Comparison of ENCODE assay signal across 8 cellular contexts in genomic region chr19:18340990-18341868, GRCh38. TPM values are rescaled to one million over a fixed set of nuclear protein-coding genes. Genes with fewer than 3 reads are reported as not detected.
A peak's percentile ranks its signal among the peaks of the same experiment; 100 is the strongest.
DNase-seq lines count a peak whose midpoint lies in the region; ATAC-seq, FAIRE-seq and TF ChIP-seq lines count a peak whose summit lies in the region.

No MANE protein-coding gene starts in this region.

- H3K27me3 Mint-ChIP-seq in activated naive CD8-positive, alpha-beta T cell = no peaks in the 10 kb centered on the region

- no peaks in the 10 kb centered on the region for H3K4me1 ChIP-seq in right cardiac atrium (ENCODE audit: control insufficient read depth, insufficient read depth, low read length)

- no peaks in the 10 kb centered on the region for H4K20me1 ChIP-seq in SU-DHL-6 (ENCODE audit: low read depth, low read length)

- no peaks in the 10 kb centered on the region for H3K9me2 ChIP-seq in SU-DHL-6 (replicated peaks; ENCODE audit: insufficient read depth, low read length)

- 1% methylated on average over 18 of the region's 18 CpGs for WGBS in right cardiac atrium

- H3K36me3 Mint-ChIP-seq in activated naive CD8-positive, alpha-beta T cell = no peaks in the 10 kb centered on the region

- FAIRE-seq in RCC 7860 (lab: Jason Lieb, UNC) = no peak

- ATAC-seq in HG03108 (IDR thresholded peaks at IDR 0.05; ENCODE audit: unreplicated experiment) (peak; percentile 42), right cardiac atrium (peak; percentile 60 to 66), HG03139 (IDR thresholded peaks at IDR 0.05; ENCODE audit: unreplicated experiment) (no peak)

- no peaks in the 10 kb centered on the region for H3K9me3 ChIP-seq in SU-DHL-6 (ENCODE audit: insufficient read depth, low read length)
- no peaks in the 10 kb centered on the region for H3K9me3 ChIP-seq in right cardiac atrium (ENCODE audit: control insufficient read depth, low read length)

- peak overlapping the region; percentile 67 for H2AFZ ChIP-seq in SU-DHL-6 (ENCODE audit: low read depth, low read length, severe bottlenecking)

- H3K4me2 ChIP-seq in SU-DHL-6 (ENCODE audit: low read depth, low read length, poor library complexity, severe bottlenecking) = peak overlapping the region; percentile 74

- DNase-seq in GDM1 (lab: John Stamatoyannopoulos, UW) (peak; percentile 43), right cardiac atrium (peak; percentile 63 to 85 (median 80)), retinal pigment epithelial cell (ENCODE audit: low read depth) (no peak), RCC 7860 (ENCODE audit: low spot score) (no peak)

- no peaks in the 10 kb centered on the region for H3K9me3 Mint-ChIP-seq in activated naive CD8-positive, alpha-beta T cell (ENCODE audit: low read depth)

- peak overlapping the region; percentile 95 for H3K27ac Mint-ChIP-seq in activated naive CD8-positive, alpha-beta T cell

- H3K4me3 Mint-ChIP-seq in activated naive CD8-positive, alpha-beta T cell = peak overlapping the region; percentile 84

- H3K4me3 ChIP-seq in SU-DHL-6 (ENCODE audit: insufficient read depth, low read length, poor library complexity, severe bottlenecking) (peak overlapping the region; percentile 89), right cardiac atrium (ENCODE audit: low read length) (peak overlapping the region; percentile 69), retinal pigment epithelial cell (ENCODE audit: low read length) (peak overlapping the region; percentile 73)

- H3K36me3 ChIP-seq in SU-DHL-6 (ENCODE audit: low read length) = no peaks in the 10 kb centered on the region

- H3K4me1 Mint-ChIP-seq in activated naive CD8-positive, alpha-beta T cell (ENCODE audit: low read depth) = peaks cover 13% of the 10 kb centered on the region

- TF ChIP-seq CTCF in SU-DHL-6 (IDR thresholded peaks at IDR 0.05; ENCODE audit: insufficient read depth, low read length, poor library complexity, severe bottlenecking) (no peak), retinal pigment epithelial cell (conservative IDR thresholded peaks at IDR 0.05; ENCODE audit: low read depth, low read length) (peak; percentile 1)

- no peaks in the 10 kb centered on the region for H3K27me3 ChIP-seq in SU-DHL-6 (ENCODE audit: low read length)
- no peaks in the 10 kb centered on the region for H3K27me3 ChIP-seq in right cardiac atrium (ENCODE audit: control insufficient read depth, insufficient read depth)

- H3K79me2 ChIP-seq in SU-DHL-6 (ENCODE audit: insufficient read depth, low read length) = peaks cover 5% of the 10 kb centered on the region; the same call in 1 of the 2 replicates

- peak overlapping the region; percentile 79 for H3K9ac ChIP-seq in SU-DHL-6 (ENCODE audit: low read length)

- H3K27ac ChIP-seq in SU-DHL-6 (ENCODE audit: low read depth, low read length) = peak overlapping the region; percentile 65
- peak overlapping the region; percentile 10 for H3K27ac ChIP-seq in right cardiac atrium (ENCODE audit: low read length)

- H3F3A ChIP-seq in SU-DHL-6 (ENCODE audit: insufficient read depth) = peaks cover 16% of the 10 kb centered on the region

- intact Hi-C loops in right cardiac atrium (cut with DNase I) = loop anchor here in 1 of 4 donors (10.0 kb wide), 1 partner anchor 64 kb away; no protein-coding TSS in a partner anchor

RNA-seq across cellular contexts. Expression of gene PGPEP1, which starts 0.8 kb away (rescaled TPM):
- 10 to 100 TPM; 31.3 to 42.0 (median 35.0) TPM for total RNA-seq in right cardiac atrium
- 17.4 TPM for polyA plus RNA-seq in right cardiac atrium

RNA-seq across cellular contexts. Expression of gene LSM4, which starts 18.4 kb away (rescaled TPM):
- total RNA-seq in right cardiac atrium = 10 to 100 TPM; 55.6 to 77.2 (median 64.8) TPM
- polyA plus RNA-seq in right cardiac atrium = 131 TPM

RNA-seq across cellular contexts. Expression of gene GDF15, which starts 44.7 kb away (rescaled TPM):
- total RNA-seq in right cardiac atrium = under 1 TPM in 3 of 4 donors, not detected in 1; 0.50 to 0.60 (median 0.53) TPM
- 0.25 TPM for polyA plus RNA-seq in right cardiac atrium

RNA-seq across cellular contexts. Expression of gene LRRC25, which starts 56.2 kb away (rescaled TPM):
- 1 to 10 TPM; 3.1 to 4.3 (median 3.7) TPM for total RNA-seq in right cardiac atrium
- 1.5 TPM for polyA plus RNA-seq in right cardiac atrium

RNA-seq across cellular contexts. Expression of gene JUND, which starts 59.8 kb away (rescaled TPM):
- total RNA-seq in right cardiac atrium = 100 to 1,000 TPM; 117 to 229 (median 122) TPM
- 233 TPM for polyA plus RNA-seq in right cardiac atrium

Comparison
In these comparisons a context has a peak if more than half of its experiments do, and no peak if none do; other contexts are left out.
1. DNase-seq: peak in GDM1 (single experiment) and right cardiac atrium (3 of 3); none in retinal pigment epithelial cell (single experiment) and RCC 7860 (single experiment).
2. Peak in every context shown above with its lines, with median percentiles within 50 percentile points of each other: H3K4me3 ChIP-seq.